In genomic region chr18:21777814-21778213, GRCh38 we compare ENCODE assay signal across 1 cellular context.
TF ChIP-seq lines count a peak whose summit lies in the region.

No MANE protein-coding gene starts in this region.

TF ChIP-seq in WTC11, 78 proteins besides CTCF, POLR2A, EP300 and RAD21 (continued from another document):
- TF ChIP-seq PREB (CRISPR knock-in tag; IDR thresholded peaks at IDR 0.05; ENCODE audit: borderline replicate concordance) (no peak), USF1 (CRISPR knock-in tag; IDR thresholded peaks at IDR 0.05) (no peak)
TF ChIP-seq in WTC11: peak in this region for 0.
